In the genomic region with DNA sequence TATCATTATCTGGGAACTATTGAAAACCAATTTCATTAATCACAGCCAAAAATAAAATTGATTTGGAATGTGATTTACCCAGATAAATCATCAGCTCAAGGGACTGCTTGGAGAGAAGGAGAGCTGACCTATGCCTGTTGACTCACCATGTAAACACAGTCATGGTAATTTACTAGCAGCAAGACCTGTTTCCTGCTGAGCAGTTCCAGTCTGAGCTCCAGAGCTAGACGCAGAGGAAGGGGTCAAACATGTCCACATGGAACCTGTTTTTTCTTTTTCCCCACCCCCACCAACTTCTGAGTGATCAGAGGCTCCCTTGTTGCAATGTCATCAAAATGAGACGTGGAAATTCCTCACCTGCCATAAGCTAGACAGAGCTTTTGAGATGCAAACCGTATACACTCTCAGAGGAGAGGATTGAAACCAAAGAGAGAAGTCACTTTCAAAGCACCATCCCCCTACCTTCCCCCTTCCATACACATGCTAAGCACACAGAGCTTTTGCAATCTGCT, we compare ENCODE assay signal across 8 cellular contexts. TPM values are rescaled to one million over a fixed set of nuclear protein-coding genes. Genes with fewer than 3 reads are reported as not detected.
DNase-seq lines count a peak whose midpoint lies in the region; ATAC-seq, FAIRE-seq and TF ChIP-seq lines count a peak whose summit lies in the region.

No MANE protein-coding gene starts in this region.

- H3K27ac Mint-ChIP-seq in Caco-2 (ENCODE audit: unreplicated experiment), result peak overlapping the region; percentile 72
- H3K27ac Mint-ChIP-seq in natural killer cell treated with Interleukin-12 subunit alpha and Interleukin-12 subunit beta and Interleukin-15 and Interleukin-18, amount 100 ng/mL, for 72 hours, result no peak overlapping the region

- POLR2A ChIA-PET in Caco-2 (lab: Charles Lee), result interaction anchor here (0.5 to 0.9 kb wide), 6 partner anchors 20 to 284 kb away, joined by 3 to 5 read pairs (median 3); a partner anchor contains a TSS

- H3K9me3 ChIP-seq in Caco-2 (no peaks in the 10 kb centered on the region), SK-N-MC (ENCODE audit: low read depth, low read length) (no peaks in the 10 kb centered on the region), small intestine (ENCODE audit: control insufficient read depth, low read depth) (no peaks in the 10 kb centered on the region)

- peak overlapping the region; percentile 48 for H3K9ac ChIP-seq in SK-N-MC (ENCODE audit: insufficient read length)

- no peak for TF ChIP-seq CTCF in Caco-2 (IDR thresholded peaks at IDR 0.05; ENCODE audit: insufficient read depth in 1 of 2, low read depth in 1 of 2, low read length in 1 of 2, severe bottlenecking in 1 of 2, unreplicated experiment in 1 of 2)

- H3K4me3 Mint-ChIP-seq in Caco-2 (ENCODE audit: unreplicated experiment), result peak overlapping the region; percentile 16
- H3K4me3 Mint-ChIP-seq in natural killer cell treated with Interleukin-12 subunit alpha and Interleukin-12 subunit beta and Interleukin-15 and Interleukin-18, amount 100 ng/mL, for 72 hours, result no peak overlapping the region

- no peaks in the 10 kb centered on the region for H3K9me3 Mint-ChIP-seq in Caco-2 (ENCODE audit: unreplicated experiment)
- no peaks in the 10 kb centered on the region for H3K9me3 Mint-ChIP-seq in natural killer cell treated with Interleukin-12 subunit alpha and Interleukin-12 subunit beta and Interleukin-15 and Interleukin-18, amount 100 ng/mL, for 72 hours

- H3K4me1 ChIP-seq in Caco-2 (peaks cover 24% of the 10 kb centered on the region), small intestine (ENCODE audit: control insufficient read depth in 2 of 2, insufficient read depth in 1 of 2, low read depth in 1 of 2, low read length in 1 of 2) (peaks cover 0 to 6% of the 10 kb centered on the region in 2 donors)

- no peak for FAIRE-seq in small intestine (lab: Jason Lieb, UNC)

- DNase-seq in Caco-2, result peak; percentile 82 to 86
- DNase-seq in HuH-7.5 (ENCODE audit: low spot score), result peak; percentile 70
- no peak for DNase-seq in SK-N-MC (ENCODE audit: low read depth, low spot score)
- peak; percentile 75 for DNase-seq in glomerular endothelial cell (ENCODE audit: extremely low read depth, low read depth, low spot score)
- DNase-seq in small intestine, result peak; percentile 87
- DNase-seq in natural killer cell treated with Interleukin-12 subunit alpha and Interleukin-12 subunit beta and Interleukin-15 and Interleukin-18, amount 100 ng/mL, for 72 hours (ENCODE audit: low spot score), result no peak
- DNase-seq in NCI-H1436 (lab: John Stamatoyannopoulos, UW), result no peak

- CTCF ChIA-PET in Caco-2 (lab: Charles Lee), result interaction anchor here (0.6 to 1.3 kb wide), 5 partner anchors 11 to 279 kb away, joined by 3 to 5 read pairs (median 3); no protein-coding TSS in a partner anchor

- intact Hi-C loops in Caco-2 (cut with micrococcal nuclease; ENCODE audit: unreplicated experiment), result loop anchor here (10.0 kb wide), 1 partner anchor 201 kb away; no protein-coding TSS in a partner anchor

- no TSS peak for BruUV-seq in Caco-2 (replicated peaks; lab: Mats Ljungman, UMichigan)

- H3K27me3 ChIP-seq in Caco-2 (replicated peaks; ENCODE audit: control insufficient read depth, insufficient read depth, low read length) (no peaks in the 10 kb centered on the region), small intestine (ENCODE audit: control insufficient read depth in 2 of 2, insufficient read depth in 2 of 2, low read length in 2 of 2) (no peaks in the 10 kb centered on the region)

- H3K36me3 Mint-ChIP-seq in Caco-2 (ENCODE audit: insufficient read depth, unreplicated experiment), result no peaks in the 10 kb centered on the region
- H3K36me3 Mint-ChIP-seq in natural killer cell treated with Interleukin-12 subunit alpha and Interleukin-12 subunit beta and Interleukin-15 and Interleukin-18, amount 100 ng/mL, for 72 hours, result no peaks in the 10 kb centered on the region

- H3K4me3 ChIP-seq in Caco-2 (ENCODE audit: low read depth, low read length) (no peak overlapping the region), SK-N-MC (peak overlapping the region; percentile 73), small intestine (ENCODE audit: low read depth in 1 of 2, low read length in 2 of 2) (no peak overlapping the region)

- no peaks in the 10 kb centered on the region for H3K27me3 Mint-ChIP-seq in Caco-2 (ENCODE audit: insufficient read depth, unreplicated experiment)
- peaks cover 5 to 6% of the 10 kb centered on the region in 2 donors for H3K27me3 Mint-ChIP-seq in natural killer cell treated with Interleukin-12 subunit alpha and Interleukin-12 subunit beta and Interleukin-15 and Interleukin-18, amount 100 ng/mL, for 72 hours

- WGBS in small intestine, 3 donors, result 9 to 27% (median 23%) methylated on average over 3 of the region's 3 CpGs

- H3K27ac ChIP-seq in SK-N-MC (peak overlapping the region; percentile 98), small intestine (ENCODE audit: low read depth in 1 of 2, low read length in 1 of 2) (peak overlapping the region in 1 of 2 donors; percentile 61)

- no peak for ATAC-seq in natural killer cell treated with Interleukin-12 subunit alpha and Interleukin-12 subunit beta and Interleukin-15 and Interleukin-18, amount 100 ng/mL, for 72 hours
- ATAC-seq in GM21619 (IDR thresholded peaks at IDR 0.05; ENCODE audit: unreplicated experiment), result no peak

- H3K4me1 Mint-ChIP-seq in Caco-2 (ENCODE audit: low read depth, unreplicated experiment), result peaks cover 34% of the 10 kb centered on the region
- H3K4me1 Mint-ChIP-seq in natural killer cell treated with Interleukin-12 subunit alpha and Interleukin-12 subunit beta and Interleukin-15 and Interleukin-18, amount 100 ng/mL, for 72 hours (ENCODE audit: low read depth in 2 of 2), result peaks cover 6 to 9% of the 10 kb centered on the region in 2 donors

- H3K36me3 ChIP-seq in Caco-2 (ENCODE audit: control insufficient read depth, insufficient read depth, low read length) (no peaks in the 10 kb centered on the region), SK-N-MC (ENCODE audit: insufficient read depth, low read length) (no peaks in the 10 kb centered on the region), small intestine (ENCODE audit: control insufficient read depth in 2 of 2, insufficient read depth in 2 of 2, low read length in 2 of 2) (no peaks in the 10 kb centered on the region)

RNA-seq across cellular contexts. Expression of a gene that starts 56.0 kb away (rescaled TPM):
- total RNA-seq in Caco-2 (2022) (12.9 and 16.2 TPM in 2 replicates), glomerular endothelial cell (86.9 and 92.3 TPM in 2 replicates)
- polyA plus RNA-seq in small intestine, result 10 to 100 TPM; 12.7 to 26.9 (median 16.8) TPM
- 1 to 10 TPM; 2.2 to 6.4 TPM for total RNA-seq in natural killer cell treated with Interleukin-12 subunit alpha and Interleukin-12 subunit beta and Interleukin-15 and Interleukin-18, amount 100 ng/mL, for 72 hours

Comparison
In these comparisons a context has a peak if more than half of its experiments do, and no peak if none do; other contexts are left out.
1. DNase-seq: peak in Caco-2 (2 of 2), HuH-7.5 (single experiment), glomerular endothelial cell (single experiment) and small intestine (single experiment); none in SK-N-MC (single experiment), natural killer cell treated with Interleukin-12 subunit alpha and Interleukin-12 subunit beta and Interleukin-15 and Interleukin-18, amount 100 ng/mL, for 72 hours (single experiment) and NCI-H1436 (single experiment).